2 cellular contexts compared by ENCODE assay signal in genomic region chr4:31234494-31234893, GRCh38.
TF ChIP-seq lines count a peak whose summit lies in the region.

No MANE protein-coding gene starts in this region.

TF ChIP-seq in SK-N-SH, 30 proteins besides CTCF, POLR2A, EP300 and RAD21 (continued from another document):
- TF ChIP-seq RFX5 (IDR thresholded peaks at IDR 0.05; ENCODE audit: low read length) (no peak), RXRA (IDR thresholded peaks at IDR 0.05; ENCODE audit: borderline replicate concordance, low read depth) (no peak), RCOR1 (IDR thresholded peaks at IDR 0.05; ENCODE audit: low read length) (no peak), ZBTB33 (IDR thresholded peaks at IDR 0.05; ENCODE audit: borderline replicate concordance, low read depth) (no peak), FOXJ3 (CRISPR knock-in tag; IDR thresholded peaks at IDR 0.05) (no peak)
TF ChIP-seq in SK-N-SH: peak in this region for 0.

TF ChIP-seq in SK-N-SH treated with all-trans-retinoic acid at 6 μM for 48 hours, 23 proteins besides CTCF, POLR2A, EP300 and RAD21 (continued from another document):
- no peak for TF ChIP-seq TSHZ2 (CRISPR knock-in tag; IDR thresholded peaks at IDR 0.05)
- no peak for TF ChIP-seq ZNF565 (CRISPR knock-in tag; conservative IDR thresholded peaks at IDR 0.05; ENCODE audit: low read depth)
TF ChIP-seq in SK-N-SH treated with all-trans-retinoic acid at 6 μM for 48 hours: peak in this region for 0.
